In genomic region chr10:100780324-100780723, GRCh38 we compare ENCODE assay signal across 32 cellular contexts. TPM values are rescaled to one million over a fixed set of nuclear protein-coding genes. Genes with fewer than 3 reads are reported as not detected.
"Had no signal": no experiment of that assay in that cellular context is flagged by ENCODE, and none has a peak within 500 bp of the region (broad histone marks: within the 10 kb centered on the region; RNA-seq: fewer than 3 reads in every experiment).

No MANE protein-coding gene starts in this region.

- H3K4me1 ChIP-seq: left lung, lower lobe of right lung, neural progenitor cell, parathyroid adenoma, spleen, tibial artery, uterus had no signal

- H3K27ac ChIP-seq: left lung, lower lobe of right lung, neural progenitor cell, neutrophil, parathyroid adenoma, spleen, suprapubic skin, thoracic aorta, tibial artery, uterus had no signal

- H3K27me3 ChIP-seq: uterus had no signal

- ATAC-seq: left cardiac atrium; left lung; lower lobe of right lung; natural killer cell; right cardiac atrium; sciatic nerve; stimulated activated effector memory CD8-positive, alpha-beta T cell treated with anti-CD3 and anti-CD28 coated beads, Interleukin-12 subunit alpha, Interleukin-12 subunit beta, amount 100 ng/mL, for 72 hours had no signal

- H3K36me3 ChIP-seq: left lung, lower lobe of right lung, neural progenitor cell, neutrophil, spleen, suprapubic skin, thoracic aorta, tibial artery, uterus had no signal

- DNase-seq: hippocampal formation; kidney glomerular epithelial cell; left cardiac atrium; left lung; lower lobe of right lung; mesendoderm; naive B cell; natural killer cell; nephron progenitor cell; occipital lobe; retina; right cardiac atrium; small intestine; spleen; stimulated activated CD4-positive, alpha-beta T cell treated with anti-CD3 and anti-CD28 coated beads, Interleukin-4, amount 100 ng/mL, for 24 hours; stimulated activated naive CD4-positive, alpha-beta T cell; tibial artery; uterus had no signal

- H3K4me3 ChIP-seq: left lung, lower lobe of right lung, neural progenitor cell, spleen, suprapubic skin, thoracic aorta, tibial artery, uterus had no signal

- H3K9me3 ChIP-seq: left lung, lower lobe of right lung, neutrophil, spleen, suprapubic skin, thoracic aorta, tibial artery, uterus had no signal

RNA-seq across cellular contexts. Expression of gene PAX2, which starts 34.9 kb away (rescaled TPM):
- total RNA-seq: left cardiac atrium, left lung, liver, lower lobe of right lung, mesothelial cell of epicardium, mononuclear cell, natural killer cell, occipital lobe, posterior vena cava, pulmonary artery endothelial cell, right cardiac atrium, sciatic nerve, spleen, subcutaneous adipose tissue, suprapubic skin, thoracic aorta had no signal
- polyA plus RNA-seq: keratinocyte, liver, right cardiac atrium, small intestine, spleen had no signal
